ENCODE assay signal across 18 cellular contexts in the genomic region with DNA sequence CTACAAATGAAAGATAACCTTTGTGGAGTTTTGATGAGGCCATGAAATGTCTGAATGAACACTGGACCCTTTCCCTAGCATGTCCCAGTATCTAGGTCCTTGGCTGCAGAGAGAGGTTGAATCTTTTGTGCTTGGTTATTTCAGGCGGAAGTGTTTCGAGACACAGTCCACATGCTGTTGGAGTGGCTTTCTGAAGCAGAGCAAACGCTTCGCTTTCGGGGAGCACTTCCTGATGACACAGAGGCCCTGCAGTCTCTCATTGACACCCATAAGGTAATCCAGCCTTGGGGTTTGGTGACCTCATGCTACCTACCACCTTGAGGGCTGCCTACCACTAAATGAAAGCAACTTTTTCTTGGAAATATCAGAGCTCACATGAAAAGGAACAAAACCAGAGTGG. TPM values are rescaled to one million over a fixed set of nuclear protein-coding genes. Genes with fewer than 3 reads are reported as not detected.
A peak's percentile ranks its signal among the peaks of the same experiment; 100 is the strongest.
DNase-seq lines count a peak whose midpoint lies in the region; ATAC-seq, FAIRE-seq and TF ChIP-seq lines count a peak whose summit lies in the region.
"Had no signal": no experiment of that assay in that cellular context is flagged by ENCODE, and none has a peak within 500 bp of the region (broad histone marks: within the 10 kb centered on the region; RNA-seq: fewer than 3 reads in every experiment).

No MANE protein-coding gene starts in this region.

- WGBS in IMR-90 (ENCODE audit: extremely low coverage in 2 of 2, insufficient read length in 1 of 2), 2 experiments: no CpG with 5 or more reads among the region's 5 CpGs

- no peak for ATAC-seq in activated T-cell treated with anti-CD3 and anti-CD28 coated beads, Interleukin-2, amount 50 U/mL, for 72 hours (replicated peaks in 1 of 2)
- no peak for ATAC-seq in IMR-90 (ENCODE audit: low read depth)
- ATAC-seq in activated CD8-positive, alpha-beta T cell treated with anti-CD3 and anti-CD28 coated beads, Interleukin-2, amount 10 ng/mL, durations not matched to agents 7 days and 5 days: peak; percentile 81
- ATAC-seq in HG03565 (IDR thresholded peaks at IDR 0.05; ENCODE audit: unreplicated experiment): no peak
- ATAC-seq: GM23338 had no signal

- H3K9me3 ChIP-seq in IMR-90 (ENCODE audit: control insufficient read depth, insufficient read depth, low read length): no peaks in the 10 kb centered on the region
- H3K9me3 ChIP-seq in right atrium auricular region: no peaks in the 10 kb centered on the region

- peak overlapping the region; percentile 93 for H2AK5ac ChIP-seq in IMR-90 (ENCODE audit: low read depth, low read length)

- H4K91ac ChIP-seq in IMR-90 (ENCODE audit: insufficient read depth, low read depth, low read length): peak overlapping the region; percentile 70

- H3K9me3 Mint-ChIP-seq in activated T-cell treated with anti-CD3 and anti-CD28 coated beads, Interleukin-2, amount 50 U/mL, for 24 hours: no peaks in the 10 kb centered on the region
- H3K9me3 Mint-ChIP-seq in activated T-cell treated with anti-CD3 and anti-CD28 coated beads, Interleukin-2, amount 50 U/mL, for 72 hours: no peaks in the 10 kb centered on the region
- no peaks in the 10 kb centered on the region for H3K9me3 Mint-ChIP-seq in activated CD8-positive, alpha-beta T cell treated with anti-CD3 and anti-CD28 coated beads, Interleukin-2, amount 10 ng/mL, durations not matched to agents 7 days and 5 days (ENCODE audit: insufficient read depth)
- H3K9me3 Mint-ChIP-seq: GM23338 had no signal

- DNase-seq in activated T-cell treated with anti-CD3 and anti-CD28 coated beads, Interleukin-2, amount 50 U/mL, for 24 hours: no peak
- no peak for DNase-seq in activated T-cell treated with anti-CD3 and anti-CD28 coated beads, Interleukin-2, amount 50 U/mL, for 72 hours
- DNase-seq in IMR-90 (no peak), right atrium auricular region (ENCODE audit: low spot score) (no peak), HTR-8/SVneo (ENCODE audit: insufficient read length, low spot score) (no peak), H54 (ENCODE audit: insufficient read length, low spot score) (no peak)
- DNase-seq in activated CD8-positive, alpha-beta T cell treated with anti-CD3 and anti-CD28 coated beads, Interleukin-2, amount 10 ng/mL, durations not matched to agents 7 days and 5 days: peak; percentile 64
- DNase-seq: GDM1, KG1, NCI-H1436 treated with DMSO at 0.1 percent for 48 hours, NCI-H2029 treated with DMSO at 0.1 percent for 48 hours, NCI-H748 treated with DMSO at 0.1 percent for 48 hours, PC-9 had no signal

- peak overlapping the region; percentile 5 to 20; a peak in 3 of 4 replicates for H4K8ac ChIP-seq in IMR-90 (ENCODE audit: low read depth in 2 of 2, low read length in 2 of 2)

- peaks cover 15% of the 10 kb centered on the region for H3K9me1 ChIP-seq in IMR-90 (ENCODE audit: insufficient read depth, low read length)

- H3K4me2 ChIP-seq in IMR-90 (ENCODE audit: low read depth, low read length): no peak overlapping the region
- H3K4me2 ChIP-seq: GM23338, PC-9 had no signal

- no peak overlapping the region for H3K56ac ChIP-seq in IMR-90 (ENCODE audit: extremely low read depth, insufficient read depth, low read length)

- in situ Hi-C loops in IMR-90 (cut with MboI; ENCODE audit: low sequenced_read_pairs): no loop called here

- H3K4me1 ChIP-seq in IMR-90 (ENCODE audit: control insufficient read depth, insufficient read depth, low read length) (peaks cover 8% of the 10 kb centered on the region), right atrium auricular region (peaks cover 0 to 24% of the 10 kb centered on the region in 2 donors)

- peaks cover 74% of the 10 kb centered on the region for H3K36me3 ChIP-seq in IMR-90 (ENCODE audit: control insufficient read depth, insufficient read depth, low read length)
- H3K36me3 ChIP-seq in right atrium auricular region: peaks cover 96% of the 10 kb centered on the region

- TF ChIP-seq POLR2A in IMR-90 (IDR thresholded peaks at IDR 0.05; ENCODE audit: low read depth, low read length) (no peak), H54 (IDR thresholded peaks at IDR 0.05; ENCODE audit: low read depth, low read length) (no peak)

- intact Hi-C loops in IMR-90 (cut with micrococcal nuclease): no loop called here

- no TSS peak for BruUV-seq in IMR-90 (replicated peaks; lab: Mats Ljungman, UMichigan)

- H3K4ac ChIP-seq in IMR-90 (ENCODE audit: low read depth, low read length): peak overlapping the region; percentile 77

- no peak overlapping the region; the same call in 1 of the 2 replicates for H4K5ac ChIP-seq in IMR-90 (ENCODE audit: low read depth, low read length)

- H2BK5ac ChIP-seq in IMR-90 (ENCODE audit: low read depth, low read length, poor library complexity, severe bottlenecking): peak overlapping the region; percentile 0

- H2BK20ac ChIP-seq in IMR-90 (ENCODE audit: low read depth, low read length): peak overlapping the region; percentile 27; the same call in 1 of the 2 replicates

- no peaks in the 10 kb centered on the region for H3K27me3 ChIP-seq in IMR-90 (ENCODE audit: control insufficient read depth, insufficient read depth, low read length)
- H3K27me3 ChIP-seq in right atrium auricular region: no peaks in the 10 kb centered on the region

- H3K4me3 Mint-ChIP-seq in activated T-cell treated with anti-CD3 and anti-CD28 coated beads, Interleukin-2, amount 50 U/mL, for 24 hours: no peak overlapping the region
- H3K4me3 Mint-ChIP-seq in activated T-cell treated with anti-CD3 and anti-CD28 coated beads, Interleukin-2, amount 50 U/mL, for 72 hours: no peak overlapping the region
- H3K4me3 Mint-ChIP-seq in activated CD8-positive, alpha-beta T cell treated with anti-CD3 and anti-CD28 coated beads, Interleukin-2, amount 10 ng/mL, durations not matched to agents 7 days and 5 days: no peak overlapping the region
- H3K4me3 Mint-ChIP-seq: GM23338 had no signal

- H2BK120ac ChIP-seq in IMR-90 (ENCODE audit: low read depth, low read length): peak overlapping the region; percentile 60

- no peak for TF ChIP-seq RAD21 in IMR-90 (IDR thresholded peaks at IDR 0.05; ENCODE audit: low read length)

- H2BK15ac ChIP-seq in IMR-90 (ENCODE audit: low read depth, low read length): 0 out of 3 replicates have a peak overlapping the region, but pooled peaks have one; percentile 6

- H3K27ac ChIP-seq in IMR-90 (ENCODE audit: insufficient read depth, low read length) (peak overlapping the region; percentile 10), right atrium auricular region (peak overlapping the region; percentile 19 to 59)
- H3K27ac ChIP-seq: PC-9 had no signal

- H3K4me1 Mint-ChIP-seq in activated T-cell treated with anti-CD3 and anti-CD28 coated beads, Interleukin-2, amount 50 U/mL, for 24 hours (ENCODE audit: low read depth): no peaks in the 10 kb centered on the region
- H3K4me1 Mint-ChIP-seq in activated T-cell treated with anti-CD3 and anti-CD28 coated beads, Interleukin-2, amount 50 U/mL, for 72 hours (ENCODE audit: low read depth): no peaks in the 10 kb centered on the region
- H3K4me1 Mint-ChIP-seq in activated CD8-positive, alpha-beta T cell treated with anti-CD3 and anti-CD28 coated beads, Interleukin-2, amount 10 ng/mL, durations not matched to agents 7 days and 5 days (ENCODE audit: low read depth): peaks cover 22% of the 10 kb centered on the region
- H3K4me1 Mint-ChIP-seq: GM23338 had no signal

- POLR2A ChIA-PET in IMR-90 (lab: Charles Lee; ENCODE audit: unreplicated experiment): no interaction called here
- POLR2A ChIA-PET in activated CD8-positive, alpha-beta T cell treated with anti-CD3 and anti-CD28 coated beads, Interleukin-2, amount 10 ng/mL, durations not matched to agents 7 days and 5 days (lab: Charles Lee): no interaction called here

- no peak for TF ChIP-seq CTCF in IMR-90 (conservative IDR thresholded peaks at IDR 0.05; ENCODE audit: low read depth, low read length)
- TF ChIP-seq CTCF in right atrium auricular region (IDR thresholded peaks at IDR 0.05): no peak

- H3K79me1 ChIP-seq in IMR-90 (ENCODE audit: low read depth in 1 of 2, low read length in 2 of 2): peaks cover 36 to 67% of the 10 kb centered on the region in 2 experiments

- CTCF ChIA-PET in IMR-90 (lab: Yijun Ruan, JAX): no interaction called here
- CTCF ChIA-PET in activated CD8-positive, alpha-beta T cell treated with anti-CD3 and anti-CD28 coated beads, Interleukin-2, amount 10 ng/mL, durations not matched to agents 7 days and 5 days (lab: Charles Lee): interaction anchor here (0.7 to 1.2 kb wide), 2 partner anchors 54 to 87 kb away, joined by 3 read pairs; no protein-coding TSS in a partner anchor

- no peak overlapping the region for H3K4me3 ChIP-seq in IMR-90 (ENCODE audit: insufficient read depth, low read depth, low read length)
- H3K4me3 ChIP-seq in right atrium auricular region: no peak overlapping the region
- H3K4me3 ChIP-seq: GM23338, PC-9 had no signal

- dilution Hi-C loops in IMR-90 (cut with HindIII; ENCODE audit: low sequenced_read_pairs, unreplicated experiment): loop anchor here (25.0 kb wide), 1 partner anchor 90 kb away; no protein-coding TSS in a partner anchor

- H3K36me3 Mint-ChIP-seq in activated T-cell treated with anti-CD3 and anti-CD28 coated beads, Interleukin-2, amount 50 U/mL, for 24 hours (ENCODE audit: low read depth): peaks cover 98% of the 10 kb centered on the region
- H3K36me3 Mint-ChIP-seq in activated T-cell treated with anti-CD3 and anti-CD28 coated beads, Interleukin-2, amount 50 U/mL, for 72 hours (ENCODE audit: insufficient read depth in 2 of 2): peaks cover 12 to 41% of the 10 kb centered on the region in 2 donors
- peaks cover 75% of the 10 kb centered on the region for H3K36me3 Mint-ChIP-seq in activated CD8-positive, alpha-beta T cell treated with anti-CD3 and anti-CD28 coated beads, Interleukin-2, amount 10 ng/mL, durations not matched to agents 7 days and 5 days (ENCODE audit: low read depth)

- H2AFZ ChIP-seq in IMR-90 (replicated peaks; ENCODE audit: low read length, poor library complexity): no peak overlapping the region
- H2AFZ ChIP-seq: GM23338, PC-9 had no signal

- no peak overlapping the region for H3K9ac ChIP-seq in IMR-90 (ENCODE audit: low read depth, low read length)

- H4K20me1 ChIP-seq in IMR-90 (ENCODE audit: insufficient read depth, low read length): peaks cover 7% of the 10 kb centered on the region; the same call in 1 of the 2 replicates

- H3K27me3 Mint-ChIP-seq in activated T-cell treated with anti-CD3 and anti-CD28 coated beads, Interleukin-2, amount 50 U/mL, for 24 hours: no peaks in the 10 kb centered on the region
- no peaks in the 10 kb centered on the region for H3K27me3 Mint-ChIP-seq in activated T-cell treated with anti-CD3 and anti-CD28 coated beads, Interleukin-2, amount 50 U/mL, for 72 hours (ENCODE audit: low read depth)
- no peaks in the 10 kb centered on the region for H3K27me3 Mint-ChIP-seq in activated CD8-positive, alpha-beta T cell treated with anti-CD3 and anti-CD28 coated beads, Interleukin-2, amount 10 ng/mL, durations not matched to agents 7 days and 5 days (ENCODE audit: low read depth)

- no peak for FAIRE-seq in HTR-8/SVneo (lab: Jason Lieb, UNC)
- FAIRE-seq in H54 (lab: Jason Lieb, UNC): no peak
- FAIRE-seq: GM12891 had no signal

- peak overlapping the region; percentile 18; the same call in 1 of the 2 replicates for H3K23ac ChIP-seq in IMR-90 (ENCODE audit: low read depth, low read length)

- peak overlapping the region; percentile 17; the same call in 1 of the 2 replicates for H3K14ac ChIP-seq in IMR-90 (replicated peaks; ENCODE audit: low read depth, low read length)

- no peak overlapping the region for H2AK9ac ChIP-seq in IMR-90 (replicated peaks; ENCODE audit: low read depth, low read length, poor library complexity)

- no peak overlapping the region for H3K18ac ChIP-seq in IMR-90 (ENCODE audit: low read depth, low read length)

- H3K27ac Mint-ChIP-seq in activated T-cell treated with anti-CD3 and anti-CD28 coated beads, Interleukin-2, amount 50 U/mL, for 24 hours: peak overlapping the region; percentile 38
- H3K27ac Mint-ChIP-seq in activated T-cell treated with anti-CD3 and anti-CD28 coated beads, Interleukin-2, amount 50 U/mL, for 72 hours: no peak overlapping the region
- peak overlapping the region; percentile 84 for H3K27ac Mint-ChIP-seq in activated CD8-positive, alpha-beta T cell treated with anti-CD3 and anti-CD28 coated beads, Interleukin-2, amount 10 ng/mL, durations not matched to agents 7 days and 5 days
- H3K27ac Mint-ChIP-seq: GM23338 had no signal

RNA-seq across cellular contexts. Expression of a gene that starts 38.9 kb away (rescaled TPM):
- under 1 TPM; 0.35 to 0.38 TPM for total RNA-seq in activated T-cell treated with anti-CD3 and anti-CD28 coated beads, Interleukin-2, amount 50 U/mL, for 72 hours
- total RNA-seq in IMR-90 (2012; rRNA removed) (not detected in 2 replicates), right atrium auricular region (1 to 10 TPM; 1.4 to 3.2 TPM)
- polyA plus RNA-seq in IMR-90 (2012; rRNA removed): not detected in 2 replicates
- polyA plus RNA-seq in IMR-90 (2012; cell fraction: cytosol; rRNA removed): 0.05 TPM in 1 of 2 replicates, not detected in the other
- not detected in 2 replicates for polyA plus RNA-seq in IMR-90 (2012; cell fraction: nucleus; rRNA removed; ENCODE audit: low replicate concordance)
- total RNA-seq in activated CD8-positive, alpha-beta T cell treated with anti-CD3 and anti-CD28 coated beads, Interleukin-2, amount 10 ng/mL, durations not matched to agents 7 days and 5 days: under 1 TPM in 1 of 2 experiments, not detected in 1; 0.16 TPM
- total RNA-seq: A673, NCI-H460 had no signal
